8 cellular contexts compared by ENCODE assay signal in genomic region chr12:100142851-100143559, GRCh38. TPM values are rescaled to one million over a fixed set of nuclear protein-coding genes. Genes with fewer than 3 reads are reported as not detected.
DNase-seq lines count a peak whose midpoint lies in the region; ATAC-seq and TF ChIP-seq lines count a peak whose summit lies in the region.

BLTP3B (minus strand) TSS chr12:100142874; CDS start chr12:100142635, 239 bp downstream.

- ATAC-seq in GM21423 (IDR thresholded peaks at IDR 0.05; ENCODE audit: unreplicated experiment) = peak; percentile 70

- H3K27ac ChIP-seq in HUES48 (ENCODE audit: low read depth, low read length) (peak within 1 kb of the TSS; percentile 94), endodermal cell (ENCODE audit: low read depth, low read length) (peak within 1 kb of the TSS; percentile 92), mesodermal cell (ENCODE audit: low read depth, low read length, severe bottlenecking) (peak within 1 kb of the TSS; percentile 96)

- peak within 1 kb of the TSS; percentile 84 for H3K4me3 ChIP-seq in HUES48 (ENCODE audit: low read depth, low read length)
- peak within 1 kb of the TSS; percentile 96 for H3K4me3 ChIP-seq in NT2/D1 (ENCODE audit: insufficient read length, low read depth)
- H3K4me3 ChIP-seq in endodermal cell (ENCODE audit: low read length) = peak within 1 kb of the TSS; percentile 89
- peak within 1 kb of the TSS; percentile 85 for H3K4me3 ChIP-seq in mesodermal cell (ENCODE audit: extremely low read depth, insufficient read depth, low read length, poor library complexity, severe bottlenecking)

- peak within 1 kb of the TSS; percentile 80 for H3K4me3 Mint-ChIP-seq in endodermal cell

- no peaks in the 10 kb centered on the region for H3K36me3 ChIP-seq in HUES48 (ENCODE audit: control insufficient read depth, insufficient read depth, low read length)
- H3K36me3 ChIP-seq in NT2/D1 (ENCODE audit: insufficient read depth, insufficient read length, low read length) = no peaks in the 10 kb centered on the region
- peaks cover 9% of the 10 kb centered on the region for H3K36me3 ChIP-seq in endodermal cell (ENCODE audit: control insufficient read depth, insufficient read depth, low read length)
- no peaks in the 10 kb centered on the region for H3K36me3 ChIP-seq in mesodermal cell (ENCODE audit: control insufficient read depth, insufficient read depth, low read length)

- no peak for TF ChIP-seq CTCF in endodermal cell (conservative IDR thresholded peaks at IDR 0.05)

- H3K9me3 ChIP-seq in HUES48 (ENCODE audit: control insufficient read depth, insufficient read depth, low read length) (no peaks in the 10 kb centered on the region), NT2/D1 (ENCODE audit: insufficient read depth, low read length) (peaks cover 11% of the 10 kb centered on the region; the same call in 1 of the 2 replicates), endodermal cell (ENCODE audit: control insufficient read depth, low read length) (peaks cover 44% of the 10 kb centered on the region), mesodermal cell (ENCODE audit: control insufficient read depth, low read length) (no peaks in the 10 kb centered on the region)

- H3K4me1 ChIP-seq in HUES48 (ENCODE audit: control insufficient read depth, insufficient read depth, low read length) = peaks cover 8% of the 10 kb centered on the region; the same call in 1 of the 2 replicates
- H3K4me1 ChIP-seq in NT2/D1 (ENCODE audit: insufficient read depth, insufficient read length) = no peaks in the 10 kb centered on the region
- peaks cover 4% of the 10 kb centered on the region for H3K4me1 ChIP-seq in endodermal cell (ENCODE audit: control insufficient read depth, insufficient read depth, low read length)
- H3K4me1 ChIP-seq in mesodermal cell (ENCODE audit: control insufficient read depth, insufficient read depth, low read length, poor library complexity, severe bottlenecking) = peaks cover 14% of the 10 kb centered on the region

- H3K9me3 Mint-ChIP-seq in endodermal cell = peaks cover 27% of the 10 kb centered on the region

- peaks cover 14% of the 10 kb centered on the region for H3K36me3 Mint-ChIP-seq in endodermal cell (ENCODE audit: low read depth)

- peak within 1 kb of the TSS; percentile 98 for H3K27ac Mint-ChIP-seq in endodermal cell

- H3K27me3 Mint-ChIP-seq in endodermal cell (ENCODE audit: insufficient read depth) = no peaks in the 10 kb centered on the region

- 33 to 43% methylated on average over 21 to 35 of the region's 35 CpGs for WGBS in endodermal cell (ENCODE audit: insufficient coverage in 1 of 2, insufficient read length in 1 of 2), 2 experiments
- whole genome bisulfite sequencing in mesodermal cell (ENCODE audit: insufficient coverage in 2 of 2), 2 experiments = 57 to 69% methylated on average over 15 to 20 of the region's 35 CpGs

- H3K27me3 ChIP-seq in HUES48 (ENCODE audit: control insufficient read depth, insufficient read depth, low read length) = no peaks in the 10 kb centered on the region
- no peaks in the 10 kb centered on the region for H3K27me3 ChIP-seq in NT2/D1 (ENCODE audit: insufficient read depth, insufficient read length)
- no peaks in the 10 kb centered on the region for H3K27me3 ChIP-seq in endodermal cell (ENCODE audit: control insufficient read depth, insufficient read depth, low read length, poor library complexity, severe bottlenecking)

- H3K9ac ChIP-seq in HUES48 (ENCODE audit: low read depth, low read length) = peak within 1 kb of the TSS; percentile 96
- H3K9ac ChIP-seq in NT2/D1 (ENCODE audit: insufficient read length, low read depth) = peak within 1 kb of the TSS; percentile 98
- H3K9ac ChIP-seq in endodermal cell (ENCODE audit: extremely low read depth, low read length, poor library complexity, severe bottlenecking) = peak within 1 kb of the TSS; percentile 90

- peaks cover 17% of the 10 kb centered on the region for H3K4me1 Mint-ChIP-seq in endodermal cell

- DNase-seq in COLO829 (ENCODE audit: low spot score) = peak; percentile 68
- peak; percentile 84 for DNase-seq in NT2/D1 (ENCODE audit: low read depth, low spot score)
- DNase-seq in activated CD8-positive, alpha-beta memory T cell treated with anti-CD3 and anti-CD28 coated beads, Interleukin-2, amount 50 U/mL, for 1 hour (ENCODE audit: extremely low read depth) = peak; percentile 58
- peak; percentile 100 for DNase-seq in endodermal cell
- DNase-seq in stimulated activated CD8-positive, alpha-beta memory T cell treated with anti-CD3 and anti-CD28 coated beads, Interleukin-15, amount 100 ng/mL, for 24 hours (ENCODE audit: low read depth) = peak; percentile 91

RNA-seq across cellular contexts. Expression of gene BLTP3B, which starts in this region (rescaled TPM):
- 10 to 100 TPM; 29.1 to 40.6 TPM for total RNA-seq in endodermal cell
- polyA plus RNA-seq in endodermal cell (2013, experiment 1 of 2) = 19.4 TPM
- 18.8 TPM for polyA plus RNA-seq in endodermal cell (2013, experiment 2 of 2)
- polyA plus RNA-seq in mesodermal cell (2013, experiment 1 of 2) = 15.0 TPM
- polyA plus RNA-seq in mesodermal cell (2013, experiment 2 of 2) = 16.0 TPM

Comparison
In these comparisons a context has a peak if more than half of its experiments do, and no peak if none do; other contexts are left out.
1. Peak in every context shown above with its lines: DNase-seq, ATAC-seq, H3K4me3 ChIP-seq and H3K27ac ChIP-seq.